In genomic region chr6:57162516-57162915, GRCh38 we compare ENCODE assay signal across 20 cellular contexts. TPM values are rescaled to one million over a fixed set of nuclear protein-coding genes. Genes with fewer than 3 reads are reported as not detected.
DNase-seq lines count a peak whose midpoint lies in the region; ATAC-seq and TF ChIP-seq lines count a peak whose summit lies in the region.
"Had no signal": no experiment of that assay in that cellular context is flagged by ENCODE, and none has a peak within 500 bp of the region (broad histone marks: within the 10 kb centered on the region; RNA-seq: fewer than 3 reads in every experiment).

No MANE protein-coding gene starts in this region.

- no peaks in the 10 kb centered on the region for H4K20me1 ChIP-seq in GM23248 (ENCODE audit: insufficient read depth)

- WGBS in GM23248 (ENCODE audit: low coverage in 1 of 2, low lambda C conversion rate in 2 of 2, missing lambda C conversion rate in 2 of 2), 2 experiments, result 81 to 84% methylated on average over 3 of the region's 3 CpGs

- no peak for ATAC-seq in GM21737 (IDR thresholded peaks at IDR 0.05; ENCODE audit: unreplicated experiment)

- H3K4me3 ChIP-seq in GM23248, result no peak overlapping the region
- no peak overlapping the region for H3K4me3 ChIP-seq in CD4-positive, alpha-beta memory T cell (ENCODE audit: low read length in 2 of 2)
- H3K4me3 ChIP-seq: SJSA1 had no signal

- H3K4me2 ChIP-seq in GM23248 (ENCODE audit: unreplicated experiment), result no peak overlapping the region

- no peak overlapping the region for H2AFZ ChIP-seq in GM23248

- peaks cover 11% of the 10 kb centered on the region for H3K9me3 Mint-ChIP-seq in chondrocyte (ENCODE audit: low read depth)
- peaks cover 0 to 7% (median 3%) of the 10 kb centered on the region in 8 donors for H3K9me3 Mint-ChIP-seq in CD4-positive, alpha-beta memory T cell

- H3F3A ChIP-seq in GM23248 (ENCODE audit: insufficient read depth), result peaks cover 10% of the 10 kb centered on the region

- DNase-seq in GM23248 (peak; percentile 36), M059J (ENCODE audit: low read depth) (peak; percentile 41), chondrocyte (ENCODE audit: low spot score) (no peak), iris pigment epithelial cell (ENCODE audit: low read depth) (peak; percentile 54), HUDEP-2 (lab: John Stamatoyannopoulos, UW; ENCODE audit: unreplicated experiment in 76 of 76) (no peak), CD1c-positive myeloid dendritic cell (ENCODE audit: extremely low spot score) (no peak)
- DNase-seq in CD4-positive, alpha-beta memory T cell, result no peak
- DNase-seq: CD4-positive, CD25-positive, alpha-beta regulatory T cell; DMS53; GF-D8; H7; NCI-H1092 treated with DMSO at 0.1 percent for 48 hours; NCI-H1436; NCI-H187; NCI-H446; NCI-H524 treated with DMSO at 0.1 percent for 48 hours; Right ventricle myocardium superior; RPMI8226 had no signal

- peak overlapping the region; percentile 50 for H3K27ac Mint-ChIP-seq in chondrocyte (ENCODE audit: unreplicated experiment)
- no peak overlapping the region for H3K27ac Mint-ChIP-seq in CD4-positive, alpha-beta memory T cell
- H3K27ac Mint-ChIP-seq: CD4-positive, CD25-positive, alpha-beta regulatory T cell had no signal

- POLR2A ChIA-PET in CD4-positive, alpha-beta memory T cell (lab: Charles Lee; ENCODE audit: partially characterized antibody), result interaction anchor here (1.6 kb wide), 1 partner anchor 10 kb away, joined by 9 read pairs; the partner anchor contains the start of gene BAG2

- H3K9me2 ChIP-seq in GM23248 (ENCODE audit: insufficient read depth), result no peaks in the 10 kb centered on the region

- H3K27ac ChIP-seq in GM23248, result no peak overlapping the region
- H3K27ac ChIP-seq in CD4-positive, alpha-beta memory T cell (ENCODE audit: low read depth, low read length), result no peak overlapping the region
- H3K27ac ChIP-seq: SJSA1 had no signal

- CTCF ChIA-PET in CD4-positive, alpha-beta memory T cell (lab: Charles Lee; ENCODE audit: partially characterized antibody), result interaction anchor here (1.4 kb wide), 1 partner anchor 9 kb away, joined by 5 read pairs; the partner anchor contains the start of gene BAG2

- H3K4me1 Mint-ChIP-seq in chondrocyte (ENCODE audit: low read depth), result peaks cover 18% of the 10 kb centered on the region
- no peaks in the 10 kb centered on the region for H3K4me1 Mint-ChIP-seq in CD4-positive, alpha-beta memory T cell

- H3K27me3 ChIP-seq in GM23248 (replicated peaks; ENCODE audit: insufficient read depth), result no peaks in the 10 kb centered on the region
- no peaks in the 10 kb centered on the region for H3K27me3 ChIP-seq in CD4-positive, alpha-beta memory T cell (ENCODE audit: insufficient read depth, low read length)
- H3K27me3 ChIP-seq: SJSA1 had no signal

- H3K36me3 Mint-ChIP-seq in chondrocyte (ENCODE audit: low read depth), result peaks cover 25% of the 10 kb centered on the region
- H3K36me3 Mint-ChIP-seq in CD4-positive, alpha-beta memory T cell, result peaks cover 57 to 59% of the 10 kb centered on the region in 2 donors

- no peaks in the 10 kb centered on the region for H3K27me3 Mint-ChIP-seq in chondrocyte (ENCODE audit: low read depth)
- H3K27me3 Mint-ChIP-seq in CD4-positive, alpha-beta memory T cell, result no peaks in the 10 kb centered on the region
- H3K27me3 Mint-ChIP-seq: CD4-positive, CD25-positive, alpha-beta regulatory T cell had no signal

- H3K79me2 ChIP-seq in GM23248 (ENCODE audit: insufficient read depth), result peaks cover 18% of the 10 kb centered on the region; the same call in 1 of the 2 replicates

- intact Hi-C loops in CD4-positive, alpha-beta memory T cell (cut with micrococcal nuclease), result no loop called here

- in situ Hi-C loops in GM23248 (cut with MboI), result no loop called here

- TF ChIP-seq CTCF in chondrocyte (IDR thresholded peaks at IDR 0.05), result no peak

- H3K4me1 ChIP-seq in GM23248 (ENCODE audit: insufficient read depth), result peaks cover 16% of the 10 kb centered on the region
- no peaks in the 10 kb centered on the region for H3K4me1 ChIP-seq in CD4-positive, alpha-beta memory T cell (ENCODE audit: insufficient read depth, low read length)

- H3K36me3 ChIP-seq in GM23248 (ENCODE audit: low read depth), result peaks cover 69% of the 10 kb centered on the region
- peaks cover 4% of the 10 kb centered on the region for H3K36me3 ChIP-seq in CD4-positive, alpha-beta memory T cell (ENCODE audit: insufficient read depth, low read length)

- no peak overlapping the region for H3K9ac ChIP-seq in GM23248

- no peaks in the 10 kb centered on the region for H3K9me3 ChIP-seq in GM23248 (ENCODE audit: low read depth)
- H3K9me3 ChIP-seq in CD4-positive, alpha-beta memory T cell (ENCODE audit: control insufficient read depth in 1 of 2, low read length in 2 of 2), result no peaks in the 10 kb centered on the region
- H3K9me3 ChIP-seq: SJSA1 had no signal

- no peak overlapping the region for H3K4me3 Mint-ChIP-seq in chondrocyte (ENCODE audit: unreplicated experiment)
- H3K4me3 Mint-ChIP-seq in CD4-positive, alpha-beta memory T cell, result no peak overlapping the region
- H3K4me3 Mint-ChIP-seq: CD4-positive, CD25-positive, alpha-beta regulatory T cell had no signal

RNA-seq across cellular contexts. Expression of gene BAG2, which starts 9.6 kb away (rescaled TPM):
- total RNA-seq in GM23248 (2014; rRNA removed; shearing (Covaris generic)), result 32.1 and 33.4 TPM in 2 replicates
- polyA plus RNA-seq in GM23248 (2016; fragmentation: Nextera tagmentation; extraction: Ambion mirVana), result 40.1 and 40.4 TPM in 2 replicates
- total RNA-seq in M059J (2014; rRNA removed; shearing (Covaris generic)), result 9.4 and 11.9 TPM in 2 replicates
- total RNA-seq in chondrocyte, result 12.1 to 13.7 TPM (median 12.1 TPM) in 3 replicates
- total RNA-seq in CD4-positive, alpha-beta memory T cell, result 1 to 10 TPM; 3.5 to 3.7 TPM
- 1 to 10 TPM; 2.6 to 3.6 TPM for polyA plus RNA-seq in CD4-positive, alpha-beta memory T cell

RNA-seq across cellular contexts. Expression of gene RAB23, which starts 59.6 kb away (rescaled TPM):
- 78.6 and 81.7 TPM in 2 replicates for total RNA-seq in GM23248 (2014; rRNA removed; shearing (Covaris generic))
- polyA plus RNA-seq in GM23248 (2016; fragmentation: Nextera tagmentation; extraction: Ambion mirVana), result 46.9 and 49.1 TPM in 2 replicates
- 47.9 and 60.5 TPM in 2 replicates for total RNA-seq in M059J (2014; rRNA removed; shearing (Covaris generic))
- total RNA-seq in chondrocyte, result 69.7 to 79.4 TPM (median 78.4 TPM) in 3 replicates
- total RNA-seq in CD4-positive, alpha-beta memory T cell, result 1 to 10 TPM; 1.4 to 1.6 TPM
- 1 to 10 TPM; 1.3 TPM for polyA plus RNA-seq in CD4-positive, alpha-beta memory T cell

Comparison
In these comparisons a context has a peak if more than half of its experiments do, and no peak if none do; other contexts are left out.
1. DNase-seq: peak in GM23248 (single experiment), M059J (single experiment) and iris pigment epithelial cell (single experiment); none in chondrocyte (single experiment), HUDEP-2 (0 of 76), CD4-positive, alpha-beta memory T cell (0 of 5) and CD1c-positive myeloid dendritic cell (single experiment).
2. RNA of gene RAB23, which starts 59.6 kb away (total RNA-seq): 69.7 to 79.4 TPM in chondrocyte, 78.6 to 81.7 TPM in GM23248 and 47.9 to 60.5 TPM in M059J; 1.4 to 1.6 TPM in CD4-positive, alpha-beta memory T cell; every median in the first group is over 10 times any median in the second.